24 cellular contexts compared by ENCODE assay signal in the genomic region with DNA sequence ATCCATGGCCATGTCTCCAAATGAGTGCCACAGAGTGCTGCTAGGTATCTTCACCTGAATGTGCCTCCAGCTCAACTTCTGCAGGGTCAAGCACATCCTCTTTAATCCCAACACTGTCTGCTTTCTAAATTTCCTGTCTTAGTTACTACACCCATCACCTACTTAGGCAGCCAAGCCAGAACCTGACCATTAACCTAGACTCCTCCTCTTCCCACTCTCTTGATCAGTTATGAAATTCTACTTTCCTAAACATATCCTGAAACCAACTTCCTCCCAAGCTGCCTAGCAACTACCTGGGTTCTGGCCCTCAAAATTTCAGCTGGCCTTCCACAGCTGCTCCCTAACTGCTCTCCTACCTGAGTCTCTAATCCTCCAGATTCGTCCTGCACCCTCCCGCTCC.
"Had no signal": no experiment of that assay in that cellular context is flagged by ENCODE, and none has a peak within 500 bp of the region (broad histone marks: within the 10 kb centered on the region; RNA-seq: fewer than 3 reads in every experiment).

No MANE protein-coding gene starts in this region.

- H3K4me3 ChIP-seq: esophagus muscularis mucosa, gastroesophageal sphincter, heart right ventricle, lower lobe of right lung, ovary, psoas muscle, sigmoid colon, stomach, testis, tibial artery had no signal

- H3K4me3 Mint-ChIP-seq: natural killer cell; stimulated activated effector memory CD8-positive, alpha-beta T cell treated with anti-CD3 and anti-CD28 coated beads, Interleukin-12 subunit alpha, Interleukin-12 subunit beta, amount 100 ng/mL, for 72 hours; type B pancreatic cell had no signal

- H3K4me1 Mint-ChIP-seq: natural killer cell; stimulated activated effector memory CD8-positive, alpha-beta T cell treated with anti-CD3 and anti-CD28 coated beads, Interleukin-12 subunit alpha, Interleukin-12 subunit beta, amount 100 ng/mL, for 72 hours had no signal

- H3K27me3 Mint-ChIP-seq: type B pancreatic cell had no signal

- H3K27ac ChIP-seq: esophagus muscularis mucosa, foreskin keratinocyte, gastroesophageal sphincter, heart right ventricle, lower lobe of right lung, ovary, psoas muscle, sigmoid colon, stomach, testis, tibial artery had no signal

- H3K27me3 ChIP-seq: esophagus muscularis mucosa, foreskin keratinocyte, gastroesophageal sphincter, heart right ventricle, ovary, sigmoid colon, stomach, testis, tibial artery had no signal

- ATAC-seq: foreskin keratinocyte; gastroesophageal sphincter; heart right ventricle; left cardiac atrium; left ventricle myocardium superior; lower lobe of right lung; natural killer cell; psoas muscle; right cardiac atrium; stimulated activated effector memory CD8-positive, alpha-beta T cell treated with anti-CD3 and anti-CD28 coated beads, Interleukin-12 subunit alpha, Interleukin-12 subunit beta, amount 100 ng/mL, for 72 hours had no signal

- DNase-seq: effector CD8-positive, alpha-beta T cell; foreskin keratinocyte; heart right ventricle; hippocampal formation; left cardiac atrium; left ventricle myocardium superior; lower lobe of right lung; natural killer cell; occipital lobe; ovary; posterior cingulate gyrus; psoas muscle; right cardiac atrium; sigmoid colon; stimulated activated CD4-positive, alpha-beta T cell treated with anti-CD3 and anti-CD28 coated beads, Interleukin-2, amount 100 ng/mL, for 24 hours; stimulated activated CD4-positive, alpha-beta T cell treated with anti-CD3 and anti-CD28 coated beads, Interleukin-4, amount 100 ng/mL, for 24 hours; stimulated activated naive CD4-positive, alpha-beta T cell treated with Interleukin-2 at 50 U/mL for 16 hours; stomach; testis; tibial artery had no signal

- H3K27ac Mint-ChIP-seq: natural killer cell; stimulated activated effector memory CD8-positive, alpha-beta T cell treated with anti-CD3 and anti-CD28 coated beads, Interleukin-12 subunit alpha, Interleukin-12 subunit beta, amount 100 ng/mL, for 72 hours; type B pancreatic cell had no signal

- H3K36me3 ChIP-seq: esophagus muscularis mucosa, gastroesophageal sphincter, heart right ventricle, lower lobe of right lung, ovary, sigmoid colon, stomach, tibial artery had no signal

- H3K4me1 ChIP-seq: esophagus muscularis mucosa, foreskin keratinocyte, gastroesophageal sphincter, heart right ventricle, lower lobe of right lung, psoas muscle, sigmoid colon, stomach, testis, tibial artery had no signal

- H3K9me3 ChIP-seq: esophagus muscularis mucosa, gastroesophageal sphincter, heart right ventricle, lower lobe of right lung, ovary, psoas muscle, sigmoid colon, stomach, testis, tibial artery had no signal

- H3K36me3 Mint-ChIP-seq: natural killer cell; stimulated activated effector memory CD8-positive, alpha-beta T cell treated with anti-CD3 and anti-CD28 coated beads, Interleukin-12 subunit alpha, Interleukin-12 subunit beta, amount 100 ng/mL, for 72 hours had no signal
